1 cellular context compared by ENCODE assay signal in the genomic region with DNA sequence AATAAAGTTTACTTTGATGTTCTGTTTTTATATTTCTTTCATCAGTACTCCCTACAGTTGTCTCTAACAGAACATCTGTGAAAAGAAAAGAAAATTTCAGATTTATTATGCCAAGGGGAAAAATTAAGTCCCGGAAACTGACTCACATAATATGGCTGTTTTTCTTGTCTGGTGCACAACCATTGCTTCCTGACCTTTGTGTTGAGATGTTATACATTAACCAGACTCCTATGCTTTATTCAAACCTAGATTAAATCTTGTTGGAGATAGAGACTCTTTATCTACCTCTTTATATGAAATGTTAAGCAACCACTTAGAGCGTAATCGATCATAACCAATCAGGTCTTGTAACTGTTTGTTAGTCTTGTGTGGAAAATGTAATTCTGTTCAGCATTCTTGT.
TF ChIP-seq lines count a peak whose summit lies in the region.

No MANE protein-coding gene starts in this region.

TF ChIP-seq in SK-N-SH, 30 proteins besides CTCF, POLR2A, EP300 and RAD21:
- TF ChIP-seq, protein P1, sequence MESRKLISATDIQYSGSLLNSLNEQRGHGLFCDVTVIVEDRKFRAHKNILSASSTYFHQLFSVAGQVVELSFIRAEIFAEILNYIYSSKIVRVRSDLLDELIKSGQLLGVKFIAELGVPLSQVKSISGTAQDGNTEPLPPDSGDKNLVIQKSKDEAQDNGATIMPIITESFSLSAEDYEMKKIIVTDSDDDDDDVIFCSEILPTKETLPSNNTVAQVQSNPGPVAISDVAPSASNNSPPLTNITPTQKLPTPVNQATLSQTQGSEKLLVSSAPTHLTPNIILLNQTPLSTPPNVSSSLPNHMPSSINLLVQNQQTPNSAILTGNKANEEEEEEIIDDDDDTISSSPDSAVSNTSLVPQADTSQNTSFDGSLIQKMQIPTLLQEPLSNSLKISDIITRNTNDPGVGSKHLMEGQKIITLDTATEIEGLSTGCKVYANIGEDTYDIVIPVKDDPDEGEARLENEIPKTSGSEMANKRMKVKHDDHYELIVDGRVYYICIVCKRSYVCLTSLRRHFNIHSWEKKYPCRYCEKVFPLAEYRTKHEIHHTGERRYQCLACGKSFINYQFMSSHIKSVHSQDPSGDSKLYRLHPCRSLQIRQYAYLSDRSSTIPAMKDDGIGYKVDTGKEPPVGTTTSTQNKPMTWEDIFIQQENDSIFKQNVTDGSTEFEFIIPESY (IDR thresholded peaks at IDR 0.05; ENCODE audit: borderline replicate concordance, low read depth) = no peak
- peak; percentile 32; the same call in 1 of the 2 replicates for TF ChIP-seq FOXJ3 (CRISPR knock-in tag; IDR thresholded peaks at IDR 0.05)
- peak; percentile 37 for TF ChIP-seq FOSL2 (IDR thresholded peaks at IDR 0.05; ENCODE audit: borderline replicate concordance, low read depth)
- no peak for TF ChIP-seq EZH2phosphoT487 (IDR thresholded peaks at IDR 0.05; ENCODE audit: borderline replicate concordance, low read depth)
- TF ChIP-seq RXRA (IDR thresholded peaks at IDR 0.05; ENCODE audit: borderline replicate concordance, low read depth) = peak; percentile 49; the same call in 1 of the 2 replicates
- peak; percentile 59 for TF ChIP-seq CHD2 (IDR thresholded peaks at IDR 0.05; ENCODE audit: low read length, partially characterized antibody)
- no peak for TF ChIP-seq NRF1 (IDR thresholded peaks at IDR 0.05; ENCODE audit: low read depth, low read length)
- peak; percentile 88 for TF ChIP-seq GATA2 (CRISPR knock-in tag; IDR thresholded peaks at IDR 0.05)
- TF ChIP-seq, protein P2, sequence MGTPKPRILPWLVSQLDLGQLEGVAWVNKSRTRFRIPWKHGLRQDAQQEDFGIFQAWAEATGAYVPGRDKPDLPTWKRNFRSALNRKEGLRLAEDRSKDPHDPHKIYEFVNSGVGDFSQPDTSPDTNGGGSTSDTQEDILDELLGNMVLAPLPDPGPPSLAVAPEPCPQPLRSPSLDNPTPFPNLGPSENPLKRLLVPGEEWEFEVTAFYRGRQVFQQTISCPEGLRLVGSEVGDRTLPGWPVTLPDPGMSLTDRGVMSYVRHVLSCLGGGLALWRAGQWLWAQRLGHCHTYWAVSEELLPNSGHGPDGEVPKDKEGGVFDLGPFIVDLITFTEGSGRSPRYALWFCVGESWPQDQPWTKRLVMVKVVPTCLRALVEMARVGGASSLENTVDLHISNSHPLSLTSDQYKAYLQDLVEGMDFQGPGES (IDR thresholded peaks at IDR 0.05; ENCODE audit: low read depth, low read length) = no peak
- TF ChIP-seq REST (IDR thresholded peaks at IDR 0.05; ENCODE audit: low read depth, low read length) = no peak
- TF ChIP-seq USF2 (IDR thresholded peaks at IDR 0.05; ENCODE audit: borderline replicate concordance, low read depth, low read length) = no peak
- TF ChIP-seq MXI1 (IDR thresholded peaks at IDR 0.05; ENCODE audit: low read depth, low read length) = no peak
- no peak for TF ChIP-seq FOXM1 (IDR thresholded peaks at IDR 0.05; ENCODE audit: low read depth)
- peak; percentile 76 for TF ChIP-seq JUND (IDR thresholded peaks at IDR 0.05)
- TF ChIP-seq, protein P3, sequence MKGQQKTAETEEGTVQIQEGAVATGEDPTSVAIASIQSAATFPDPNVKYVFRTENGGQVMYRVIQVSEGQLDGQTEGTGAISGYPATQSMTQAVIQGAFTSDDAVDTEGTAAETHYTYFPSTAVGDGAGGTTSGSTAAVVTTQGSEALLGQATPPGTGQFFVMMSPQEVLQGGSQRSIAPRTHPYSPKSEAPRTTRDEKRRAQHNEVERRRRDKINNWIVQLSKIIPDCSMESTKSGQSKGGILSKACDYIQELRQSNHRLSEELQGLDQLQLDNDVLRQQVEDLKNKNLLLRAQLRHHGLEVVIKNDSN (IDR thresholded peaks at IDR 0.05; ENCODE audit: borderline replicate concordance, low read depth) = no peak
- TF ChIP-seq RCOR1 (IDR thresholded peaks at IDR 0.05; ENCODE audit: low read length) = 0 out of 2 replicates have a peak, but pooled peaks have one; percentile 75
- TF ChIP-seq POLR2AphosphoS5 (IDR thresholded peaks at IDR 0.05; ENCODE audit: low read depth, low read length) = peak; percentile 69; the same call in 1 of the 2 replicates
- TF ChIP-seq YY1 (IDR thresholded peaks at IDR 0.05; ENCODE audit: low read depth) = peak; percentile 36; the same call in 1 of the 2 replicates
- peak; percentile 76 for TF ChIP-seq TEAD4 (IDR thresholded peaks at IDR 0.05; ENCODE audit: borderline replicate concordance, insufficient read depth)
- peak; percentile 52; the same call in 1 of the 2 replicates for TF ChIP-seq NFIC (IDR thresholded peaks at IDR 0.05; ENCODE audit: borderline replicate concordance)
- TF ChIP-seq, protein P4, sequence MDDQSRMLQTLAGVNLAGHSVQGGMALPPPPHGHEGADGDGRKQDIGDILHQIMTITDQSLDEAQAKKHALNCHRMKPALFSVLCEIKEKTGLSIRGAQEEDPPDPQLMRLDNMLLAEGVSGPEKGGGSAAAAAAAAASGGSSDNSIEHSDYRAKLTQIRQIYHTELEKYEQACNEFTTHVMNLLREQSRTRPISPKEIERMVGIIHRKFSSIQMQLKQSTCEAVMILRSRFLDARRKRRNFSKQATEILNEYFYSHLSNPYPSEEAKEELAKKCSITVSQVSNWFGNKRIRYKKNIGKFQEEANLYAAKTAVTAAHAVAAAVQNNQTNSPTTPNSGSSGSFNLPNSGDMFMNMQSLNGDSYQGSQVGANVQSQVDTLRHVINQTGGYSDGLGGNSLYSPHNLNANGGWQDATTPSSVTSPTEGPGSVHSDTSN (IDR thresholded peaks at IDR 0.05) = peak; percentile 80
- TF ChIP-seq RFX5 (IDR thresholded peaks at IDR 0.05; ENCODE audit: low read length) = no peak; the same call in 1 of the 2 replicates
- no peak for TF ChIP-seq TAF1 (IDR thresholded peaks at IDR 0.05; ENCODE audit: borderline replicate concordance, low read depth, low read length)
- TF ChIP-seq SIN3A (IDR thresholded peaks at IDR 0.05; ENCODE audit: borderline replicate concordance, low read depth, low read length) = no peak
- peak; percentile 41; the same call in 1 of the 2 replicates for TF ChIP-seq MEF2A (IDR thresholded peaks at IDR 0.05; ENCODE audit: borderline replicate concordance, low read depth)
- no peak for TF ChIP-seq ELF1 (IDR thresholded peaks at IDR 0.05)
- TF ChIP-seq TCF12 (IDR thresholded peaks at IDR 0.05) = peak; percentile 96
- TF ChIP-seq SMC3 (IDR thresholded peaks at IDR 0.05; ENCODE audit: low read depth, low read length) = no peak
- peak; percentile 34; the same call in 1 of the 2 replicates for TF ChIP-seq GABPA (IDR thresholded peaks at IDR 0.05; ENCODE audit: low read depth)
- TF ChIP-seq, protein P5, sequence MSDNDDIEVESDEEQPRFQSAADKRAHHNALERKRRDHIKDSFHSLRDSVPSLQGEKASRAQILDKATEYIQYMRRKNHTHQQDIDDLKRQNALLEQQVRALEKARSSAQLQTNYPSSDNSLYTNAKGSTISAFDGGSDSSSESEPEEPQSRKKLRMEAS (IDR thresholded peaks at IDR 0.05; ENCODE audit: low read depth) = no peak
